Comparison of ENCODE assay signal across 25 cellular contexts in the genomic region with DNA sequence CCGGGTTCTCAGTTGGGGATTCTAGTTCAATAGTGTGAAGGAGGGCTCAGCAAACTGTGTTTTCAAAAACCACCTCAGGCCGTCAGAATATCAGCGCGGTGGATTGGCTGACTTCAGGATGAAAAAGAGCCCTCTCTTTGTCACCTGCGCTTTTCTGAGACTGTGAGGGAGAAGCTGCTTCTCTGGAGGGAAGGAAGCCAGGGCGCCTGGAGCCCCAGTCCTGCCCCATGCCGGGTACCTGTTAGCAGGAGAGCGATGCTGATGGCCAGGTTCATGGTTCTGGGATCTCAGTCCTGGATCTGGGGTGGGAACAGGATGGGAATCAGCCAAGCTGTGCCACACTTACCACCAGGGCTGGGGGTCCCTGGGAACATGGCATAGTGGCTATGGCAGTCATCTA. TPM values are rescaled to one million over a fixed set of nuclear protein-coding genes. Genes with fewer than 3 reads are reported as not detected.
DNase-seq lines count a peak whose midpoint lies in the region; ATAC-seq and TF ChIP-seq lines count a peak whose summit lies in the region.
"Had no signal": no experiment of that assay in that cellular context is flagged by ENCODE, and none has a peak within 500 bp of the region (broad histone marks: within the 10 kb centered on the region; RNA-seq: fewer than 3 reads in every experiment).

No MANE protein-coding gene starts in this region.

- H3K9me3 Mint-ChIP-seq in neural progenitor cell, result no peaks in the 10 kb centered on the region
- H3K9me3 Mint-ChIP-seq: activated naive CD8-positive, alpha-beta T cell treated with anti-CD3 and anti-CD28 coated beads, Interleukin-2, amount 10 ng/mL, durations not matched to agents 7 days and 5 days; activated T-helper 1 cell treated with anti-CD3 and anti-CD28 coated beads, Interleukin-12 subunit alpha, Interleukin-12 subunit beta, Interleukin-2, Interleukin-4 antibody, amounts not matched to agents 30 ng/mL and 10 ng/mL and 1 ng/mL, durations not matched to agents 14 hours and 24 hours and 36 hours; stimulated activated naive CD8-positive, alpha-beta T cell treated with anti-CD3 and anti-CD28 coated beads, Interleukin-15, amount 100 ng/mL, for 72 hours had no signal

- H3K36me3 ChIP-seq in neural progenitor cell (no peaks in the 10 kb centered on the region), brain microvascular endothelial cell (replicated peaks) (no peaks in the 10 kb centered on the region), heart left ventricle (no peaks in the 10 kb centered on the region)
- H3K36me3 ChIP-seq: HAP-1, SJCRH30, upper lobe of right lung had no signal

- no peak for TF ChIP-seq EP300 in Ishikawa (IDR thresholded peaks at IDR 0.05; ENCODE audit: borderline replicate concordance)

- no peak overlapping the region for H2AFZ ChIP-seq in neural progenitor cell (replicated peaks)

- no peak overlapping the region for H3K27ac ChIP-seq in neural progenitor cell
- no peak overlapping the region for H3K27ac ChIP-seq in brain microvascular endothelial cell
- no peak overlapping the region for H3K27ac ChIP-seq in heart left ventricle
- H3K27ac ChIP-seq: SJCRH30, upper lobe of right lung had no signal

- H3K36me3 Mint-ChIP-seq in neural progenitor cell, result peaks cover 15% of the 10 kb centered on the region
- H3K36me3 Mint-ChIP-seq: activated naive CD8-positive, alpha-beta T cell treated with anti-CD3 and anti-CD28 coated beads, Interleukin-2, amount 10 ng/mL, durations not matched to agents 7 days and 5 days had no signal

- H3K4me1 Mint-ChIP-seq in neural progenitor cell, result peaks cover 30% of the 10 kb centered on the region

- H3K9ac ChIP-seq in neural progenitor cell, result no peak overlapping the region

- DNase-seq in AG10803 (ENCODE audit: low read depth), result no peak
- no peak for DNase-seq in fibroblast of the aortic adventitia (ENCODE audit: low read depth)
- DNase-seq in neural progenitor cell (ENCODE audit: low spot score), result no peak
- no peak for DNase-seq in NCI-H2081 (lab: John Stamatoyannopoulos, UW)
- no peak for DNase-seq in brain microvascular endothelial cell
- DNase-seq in heart left ventricle, result no peak
- DNase-seq: activated CD4-positive, CD25-positive, alpha-beta regulatory T cell; activated CD8-positive, alpha-beta T cell treated with anti-CD3 and anti-CD28 coated beads, Interleukin-2, amount 10 ng/mL, durations not matched to agents 7 days and 5 days; activated naive CD8-positive, alpha-beta T cell treated with anti-CD3 and anti-CD28 coated beads, Interleukin-2, amount 10 ng/mL, durations not matched to agents 7 days and 5 days; effector CD4-positive, alpha-beta T cell; hippocampal formation; KG1; NCI-H1048; NCI-H2107; NCI-H524 treated with DMSO at 0.1 percent for 48 hours; nucleus accumbens; right cardiac atrium; SJCRH30; stimulated activated naive CD8-positive, alpha-beta T cell treated with anti-CD3 and anti-CD28 coated beads, Interleukin-15, amount 100 ng/mL, for 72 hours; upper lobe of right lung had no signal

- H3K4me2 ChIP-seq in neural progenitor cell, result peak overlapping the region; percentile 92

- peaks cover 14% of the 10 kb centered on the region for H3F3A ChIP-seq in neural progenitor cell (ENCODE audit: low read depth)

- no peaks in the 10 kb centered on the region for H3K27me3 ChIP-seq in neural progenitor cell
- H3K27me3 ChIP-seq in brain microvascular endothelial cell (replicated peaks), result peaks cover 8% of the 10 kb centered on the region
- H3K27me3 ChIP-seq in heart left ventricle, result peaks cover 5 to 54% (median 33%) of the 10 kb centered on the region in 9 donors
- H3K27me3 ChIP-seq: SJCRH30 had no signal

- H3K4me1 ChIP-seq in neural progenitor cell (peaks cover 16% of the 10 kb centered on the region), heart left ventricle (peaks cover 0 to 28% (median 16%) of the 10 kb centered on the region in 12 donors)
- H3K4me1 ChIP-seq: HAP-1 had no signal

- 86 to 93% (median 89%) methylated on average over 8 of the region's 8 CpGs for WGBS in heart left ventricle, 4 donors

- H3K4me3 ChIP-seq in AG10803 (ENCODE audit: low read length) (peak overlapping the region; percentile 93), fibroblast of the aortic adventitia (ENCODE audit: low read depth, low read length) (peak overlapping the region; percentile 82), neural progenitor cell (no peak overlapping the region), brain microvascular endothelial cell (ENCODE audit: low read depth, low read length) (no peak overlapping the region), heart left ventricle (no peak overlapping the region)
- H3K4me3 ChIP-seq: HAP-1, SJCRH30, upper lobe of right lung had no signal

- peaks cover 29% of the 10 kb centered on the region for H3K79me2 ChIP-seq in neural progenitor cell (ENCODE audit: low read depth)

- no peak overlapping the region for H3K27ac Mint-ChIP-seq in neural progenitor cell
- H3K27ac Mint-ChIP-seq: activated CD8-positive, alpha-beta T cell treated with anti-CD3 and anti-CD28 coated beads, Interleukin-2, amount 10 ng/mL, durations not matched to agents 7 days and 5 days; activated naive CD8-positive, alpha-beta T cell treated with anti-CD3 and anti-CD28 coated beads, Interleukin-2, amount 10 ng/mL, durations not matched to agents 7 days and 5 days; activated T-helper 1 cell treated with anti-CD3 and anti-CD28 coated beads, Interleukin-12 subunit alpha, Interleukin-12 subunit beta, Interleukin-2, Interleukin-4 antibody, amounts not matched to agents 30 ng/mL and 10 ng/mL and 1 ng/mL, durations not matched to agents 14 hours and 24 hours and 36 hours; stimulated activated naive CD8-positive, alpha-beta T cell treated with anti-CD3 and anti-CD28 coated beads, Interleukin-15, amount 100 ng/mL, for 72 hours had no signal

- H4K20me1 ChIP-seq in neural progenitor cell (ENCODE audit: low read depth), result peaks cover 26% of the 10 kb centered on the region

- no peak for TF ChIP-seq RAD21 in Ishikawa (IDR thresholded peaks at IDR 0.05; ENCODE audit: low read depth)

- TF ChIP-seq POLR2A in heart left ventricle (IDR thresholded peaks at IDR 0.05), result no peak

- TF ChIP-seq CTCF in AG10803 (conservative IDR thresholded peaks at IDR 0.05; ENCODE audit: low read length) (no peak), fibroblast of the aortic adventitia (IDR thresholded peaks at IDR 0.05; ENCODE audit: insufficient read depth, low read length) (no peak), neural progenitor cell (IDR thresholded peaks at IDR 0.05) (no peak), brain microvascular endothelial cell (IDR thresholded peaks at IDR 0.05; ENCODE audit: low read depth, low read length, missing control alignments) (no peak), heart left ventricle (IDR thresholded peaks at IDR 0.05) (no peak)

- no peak overlapping the region for H3K4me3 Mint-ChIP-seq in neural progenitor cell
- H3K4me3 Mint-ChIP-seq: activated CD8-positive, alpha-beta T cell treated with anti-CD3 and anti-CD28 coated beads, Interleukin-2, amount 10 ng/mL, durations not matched to agents 7 days and 5 days; activated naive CD8-positive, alpha-beta T cell treated with anti-CD3 and anti-CD28 coated beads, Interleukin-2, amount 10 ng/mL, durations not matched to agents 7 days and 5 days; stimulated activated naive CD8-positive, alpha-beta T cell treated with anti-CD3 and anti-CD28 coated beads, Interleukin-15, amount 100 ng/mL, for 72 hours had no signal

- peaks cover 6% of the 10 kb centered on the region for H3K27me3 Mint-ChIP-seq in neural progenitor cell (ENCODE audit: insufficient read depth, low read depth)

- intact Hi-C loops in heart left ventricle (cut with DNase I), result no loop called here

- in situ Hi-C loops in brain microvascular endothelial cell (cut with HindIII; ENCODE audit: low pct_ligation_motif_present, low sequenced_read_pairs), result no loop called here

- ATAC-seq in GM18873 (IDR thresholded peaks at IDR 0.05; ENCODE audit: low FRiP score, unreplicated experiment), result no peak
- no peak for ATAC-seq in heart left ventricle
- ATAC-seq: activated CD8-positive, alpha-beta T cell treated with anti-CD3 and anti-CD28 coated beads, Interleukin-2, amount 10 ng/mL, durations not matched to agents 7 days and 5 days; right cardiac atrium; stimulated activated naive CD8-positive, alpha-beta T cell treated with anti-CD3 and anti-CD28 coated beads, Interleukin-15, amount 100 ng/mL, for 72 hours; upper lobe of right lung had no signal

- H3K9me3 ChIP-seq in neural progenitor cell (ENCODE audit: low read depth) (no peaks in the 10 kb centered on the region), heart left ventricle (no peaks in the 10 kb centered on the region)
- H3K9me3 ChIP-seq: HAP-1, SJCRH30, upper lobe of right lung had no signal

TF ChIP-seq in Ishikawa, 13 proteins besides CTCF, POLR2A, EP300 and RAD21:
- TF ChIP-seq ZBTB7A (IDR thresholded peaks at IDR 0.05; ENCODE audit: low read depth) (peak; percentile 19; the same call in 1 of the 2 replicates), EGR1 (IDR thresholded peaks at IDR 0.05) (no peak), NFIC (IDR thresholded peaks at IDR 0.05) (no peak)

RNA-seq across cellular contexts. Expression of a gene that starts 2.3 kb away (rescaled TPM):
- total RNA-seq in fibroblast of the aortic adventitia (ENCODE audit: low replicate concordance) (96.6 and 164 TPM in 2 replicates), neural progenitor cell (ENCODE audit: low replicate concordance) (49.2 and 93.9 TPM in 2 replicates), heart left ventricle (10 to 100 TPM in 2 of 9 donors, 1 to 10 TPM in 6, not detected in 1; 1.1 to 57.8 (median 5.8) TPM)
- 10 to 100 TPM in 1 of 2 donors, under 1 TPM in 1; 0.80 to 16.7 TPM for polyA plus RNA-seq in heart left ventricle
- total RNA-seq: activated CD8-positive, alpha-beta T cell treated with anti-CD3 and anti-CD28 coated beads, Interleukin-2, amount 10 ng/mL, durations not matched to agents 7 days and 5 days; activated naive CD8-positive, alpha-beta T cell treated with anti-CD3 and anti-CD28 coated beads, Interleukin-2, amount 10 ng/mL, durations not matched to agents 7 days and 5 days; OCI-LY7 had no signal

RNA-seq across cellular contexts. Expression of a gene that starts 39.1 kb away (rescaled TPM):
- total RNA-seq in fibroblast of the aortic adventitia (ENCODE audit: low replicate concordance), result 0.36 TPM in 1 of 2 replicates, not detected in the other
- total RNA-seq in neural progenitor cell (ENCODE audit: low replicate concordance), result 2.1 and 2.6 TPM in 2 replicates
- 100 to 1,000 TPM in 7 of 9 donors, 10 to 100 TPM in 2; 53.7 to 138 (median 108) TPM for total RNA-seq in heart left ventricle
- 10 to 100 TPM; 62.3 to 79.9 TPM for polyA plus RNA-seq in heart left ventricle

Comparison
In these comparisons a context has a peak if more than half of its experiments do, and no peak if none do; other contexts are left out.
1. H3K4me3 ChIP-seq: peak in AG10803 (single experiment) and fibroblast of the aortic adventitia (single experiment); none in neural progenitor cell (single experiment), brain microvascular endothelial cell (single experiment) and heart left ventricle (0 of 12).
2. RNA of a gene that starts 39.1 kb away (total RNA-seq): 53.7 to 138 TPM in heart left ventricle; 2.1 to 2.6 TPM in neural progenitor cell and 0.36 TPM in fibroblast of the aortic adventitia; every median in the first group is over 10 times any median in the second.